Comparison of ENCODE assay signal across 1 cellular context in the genomic region with DNA sequence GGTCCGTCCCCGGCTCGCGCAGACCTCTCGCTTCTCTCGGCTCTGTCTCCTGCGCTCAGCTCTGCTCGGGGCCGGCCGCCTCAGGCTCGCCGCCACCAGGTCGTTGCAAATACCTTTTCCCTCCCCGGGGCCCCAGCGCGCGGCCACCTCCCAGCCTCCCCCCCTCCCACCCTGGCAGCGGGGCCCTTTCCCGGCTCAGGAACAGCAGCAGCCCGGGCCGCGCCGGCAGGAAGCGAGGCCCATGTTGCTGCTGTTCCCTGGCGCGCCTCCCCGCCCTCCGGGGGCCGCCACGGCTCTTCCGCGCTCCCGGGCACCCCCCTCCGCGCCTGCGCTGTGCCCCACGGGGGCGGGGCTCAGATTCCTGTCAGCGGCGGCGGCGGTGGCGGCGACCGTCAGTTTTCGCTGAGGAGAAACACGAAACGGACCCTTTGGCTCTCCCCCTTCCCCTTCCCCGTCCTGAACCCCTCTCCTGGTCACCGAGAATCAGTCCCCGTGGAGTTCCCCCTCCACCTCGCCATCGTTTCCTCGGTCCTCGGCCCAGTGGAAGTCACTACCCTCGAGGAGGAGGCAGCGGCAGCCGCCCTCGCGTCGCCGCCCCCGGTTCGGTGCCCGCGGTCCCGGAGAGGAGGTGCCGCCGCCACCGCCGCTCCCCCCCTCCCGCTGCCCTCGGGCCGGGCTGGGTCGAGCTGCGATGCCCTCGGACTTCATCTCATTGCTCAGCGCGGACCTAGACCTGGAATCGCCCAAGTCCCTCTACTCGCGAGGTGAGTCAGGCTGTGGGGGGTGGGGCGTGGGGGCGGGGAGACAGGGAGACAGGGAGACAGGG.
TF ChIP-seq lines count a peak whose summit lies in the region.

NFAT5 (plus strand) TSS at position 356 of the 826 bp plus-strand sequence; CDS start at position 692, 336 bp downstream.

TF ChIP-seq in HepG2, 621 proteins besides CTCF, POLR2A, EP300 and RAD21 (continued from another document and continues in another):
- TF ChIP-seq ZNF740 (CRISPR knock-in tag; IDR thresholded peaks at IDR 0.05) (peak; percentile 88; the same call in 1 of the 2 replicates), ZBTB8A (CRISPR knock-in tag; IDR thresholded peaks at IDR 0.05; ENCODE audit: borderline replicate concordance, low read depth) (no peak; the same call in 1 of the 2 replicates), KMT2A (CRISPR knock-in tag; IDR thresholded peaks at IDR 0.05) (peak; percentile 96), YY1 (IDR thresholded peaks at IDR 0.05; ENCODE audit: insufficient read depth, insufficient replicate concordance, low read depth, low read length) (peak; percentile 88), ZBTB2 (CRISPR knock-in tag; IDR thresholded peaks at IDR 0.05; ENCODE audit: low read depth) (peak; percentile 92), HNRNPL (IDR thresholded peaks at IDR 0.05; ENCODE audit: low read depth, low read length) (0 out of 2 replicates have a peak, but pooled peaks have one; percentile 45), ZNF432 (CRISPR knock-in tag; IDR thresholded peaks at IDR 0.05; ENCODE audit: borderline replicate concordance) (no peak), YEATS4 (CRISPR knock-in tag; IDR thresholded peaks at IDR 0.05; ENCODE audit: borderline replicate concordance) (peak; percentile 87), GABPA (IDR thresholded peaks at IDR 0.05; ENCODE audit: low read depth, low read length) (peak; percentile 48), GABPA (CRISPR knock-in tag; IDR thresholded peaks at IDR 0.05; ENCODE audit: low read depth) (peak; percentile 56; the same call in 1 of the 2 replicates), ZFAT (CRISPR knock-in tag; conservative IDR thresholded peaks at IDR 0.05) (no peak), ZNF639 (CRISPR knock-in tag; conservative IDR thresholded peaks at IDR 0.05) (peak; percentile 92), KLF13 (CRISPR knock-in tag; IDR thresholded peaks at IDR 0.05) (peak; percentile 33; the same call in 1 of the 2 replicates), E2F1 (CRISPR knock-in tag; IDR thresholded peaks at IDR 0.05) (peak; percentile 61; the same call in 1 of the 2 replicates), ZNF136 (CRISPR knock-in tag; IDR thresholded peaks at IDR 0.05; ENCODE audit: low read depth) (no peak; the same call in 1 of the 2 replicates), ZNF263 (CRISPR knock-in tag; IDR thresholded peaks at IDR 0.05) (peak; percentile 40; the same call in 1 of the 2 replicates), ZNF326 (CRISPR knock-in tag; IDR thresholded peaks at IDR 0.05; ENCODE audit: borderline replicate concordance) (no peak), NFRKB (IDR thresholded peaks at IDR 0.05) (no peak), ZNF138 (CRISPR knock-in tag; IDR thresholded peaks at IDR 0.05; ENCODE audit: low read depth) (peak; percentile 93; the same call in 1 of the 2 replicates), KIAA2018 (CRISPR knock-in tag; IDR thresholded peaks at IDR 0.05; ENCODE audit: borderline replicate concordance) (no peak), ZNF703 (CRISPR knock-in tag; IDR thresholded peaks at IDR 0.05; ENCODE audit: borderline replicate concordance) (no peak), ZBTB38 (CRISPR knock-in tag; IDR thresholded peaks at IDR 0.05) (peak; percentile 97), ZNF562 (CRISPR knock-in tag; IDR thresholded peaks at IDR 0.05; ENCODE audit: borderline replicate concordance) (no peak), ZNF12 (CRISPR knock-in tag; IDR thresholded peaks at IDR 0.05) (peak; percentile 60), SAFB2 (CRISPR knock-in tag; IDR thresholded peaks at IDR 0.05; ENCODE audit: borderline replicate concordance, low read depth) (peak; percentile 85; the same call in 1 of the 2 replicates), ZBTB20 (CRISPR knock-in tag; IDR thresholded peaks at IDR 0.05; ENCODE audit: borderline replicate concordance, low read depth) (no peak; the same call in 1 of the 2 replicates), ZNF343 (CRISPR knock-in tag; IDR thresholded peaks at IDR 0.05) (peak; percentile 76; the same call in 1 of the 2 replicates), ZNF792 (CRISPR knock-in tag; IDR thresholded peaks at IDR 0.05) (peak; percentile 97), ADNP (CRISPR knock-in tag; IDR thresholded peaks at IDR 0.05) (0 out of 2 replicates have a peak, but pooled peaks have one; percentile 24), PITX1 (CRISPR knock-in tag; IDR thresholded peaks at IDR 0.05) (no peak), SP5 (CRISPR knock-in tag; IDR thresholded peaks at IDR 0.05; ENCODE audit: borderline replicate concordance, low read depth) (peak; percentile 86), ZNF850 (CRISPR knock-in tag; conservative IDR thresholded peaks at IDR 0.05) (peak; percentile 92; the same call in 1 of the 2 replicates), ZNF337 (CRISPR knock-in tag; IDR thresholded peaks at IDR 0.05; ENCODE audit: borderline replicate concordance, low read depth) (peak; percentile 66; the same call in 1 of the 2 replicates), TGIF2 (CRISPR knock-in tag; IDR thresholded peaks at IDR 0.05) (peak; percentile 83; the same call in 1 of the 2 replicates), ZNF883 (CRISPR knock-in tag; IDR thresholded peaks at IDR 0.05; ENCODE audit: not compliant biosample characterization) (peak; percentile 95), ZFP36L1 (CRISPR knock-in tag; IDR thresholded peaks at IDR 0.05) (peak; percentile 94)
- TF ChIP-seq, protein P1, sequence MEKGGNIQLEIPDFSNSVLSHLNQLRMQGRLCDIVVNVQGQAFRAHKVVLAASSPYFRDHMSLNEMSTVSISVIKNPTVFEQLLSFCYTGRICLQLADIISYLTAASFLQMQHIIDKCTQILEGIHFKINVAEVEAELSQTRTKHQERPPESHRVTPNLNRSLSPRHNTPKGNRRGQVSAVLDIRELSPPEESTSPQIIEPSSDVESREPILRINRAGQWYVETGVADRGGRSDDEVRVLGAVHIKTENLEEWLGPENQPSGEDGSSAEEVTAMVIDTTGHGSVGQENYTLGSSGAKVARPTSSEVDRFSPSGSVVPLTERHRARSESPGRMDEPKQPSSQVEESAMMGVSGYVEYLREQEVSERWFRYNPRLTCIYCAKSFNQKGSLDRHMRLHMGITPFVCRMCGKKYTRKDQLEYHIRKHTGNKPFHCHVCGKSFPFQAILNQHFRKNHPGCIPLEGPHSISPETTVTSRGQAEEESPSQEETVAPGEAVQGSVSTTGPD (CRISPR knock-in tag; IDR thresholded peaks at IDR 0.05): no peak
- TF ChIP-seq, protein P2, sequence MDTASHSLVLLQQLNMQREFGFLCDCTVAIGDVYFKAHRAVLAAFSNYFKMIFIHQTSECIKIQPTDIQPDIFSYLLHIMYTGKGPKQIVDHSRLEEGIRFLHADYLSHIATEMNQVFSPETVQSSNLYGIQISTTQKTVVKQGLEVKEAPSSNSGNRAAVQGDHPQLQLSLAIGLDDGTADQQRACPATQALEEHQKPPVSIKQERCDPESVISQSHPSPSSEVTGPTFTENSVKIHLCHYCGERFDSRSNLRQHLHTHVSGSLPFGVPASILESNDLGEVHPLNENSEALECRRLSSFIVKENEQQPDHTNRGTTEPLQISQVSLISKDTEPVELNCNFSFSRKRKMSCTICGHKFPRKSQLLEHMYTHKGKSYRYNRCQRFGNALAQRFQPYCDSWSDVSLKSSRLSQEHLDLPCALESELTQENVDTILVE (CRISPR knock-in tag; IDR thresholded peaks at IDR 0.05): peak; percentile 93
- TF ChIP-seq, protein P3, sequence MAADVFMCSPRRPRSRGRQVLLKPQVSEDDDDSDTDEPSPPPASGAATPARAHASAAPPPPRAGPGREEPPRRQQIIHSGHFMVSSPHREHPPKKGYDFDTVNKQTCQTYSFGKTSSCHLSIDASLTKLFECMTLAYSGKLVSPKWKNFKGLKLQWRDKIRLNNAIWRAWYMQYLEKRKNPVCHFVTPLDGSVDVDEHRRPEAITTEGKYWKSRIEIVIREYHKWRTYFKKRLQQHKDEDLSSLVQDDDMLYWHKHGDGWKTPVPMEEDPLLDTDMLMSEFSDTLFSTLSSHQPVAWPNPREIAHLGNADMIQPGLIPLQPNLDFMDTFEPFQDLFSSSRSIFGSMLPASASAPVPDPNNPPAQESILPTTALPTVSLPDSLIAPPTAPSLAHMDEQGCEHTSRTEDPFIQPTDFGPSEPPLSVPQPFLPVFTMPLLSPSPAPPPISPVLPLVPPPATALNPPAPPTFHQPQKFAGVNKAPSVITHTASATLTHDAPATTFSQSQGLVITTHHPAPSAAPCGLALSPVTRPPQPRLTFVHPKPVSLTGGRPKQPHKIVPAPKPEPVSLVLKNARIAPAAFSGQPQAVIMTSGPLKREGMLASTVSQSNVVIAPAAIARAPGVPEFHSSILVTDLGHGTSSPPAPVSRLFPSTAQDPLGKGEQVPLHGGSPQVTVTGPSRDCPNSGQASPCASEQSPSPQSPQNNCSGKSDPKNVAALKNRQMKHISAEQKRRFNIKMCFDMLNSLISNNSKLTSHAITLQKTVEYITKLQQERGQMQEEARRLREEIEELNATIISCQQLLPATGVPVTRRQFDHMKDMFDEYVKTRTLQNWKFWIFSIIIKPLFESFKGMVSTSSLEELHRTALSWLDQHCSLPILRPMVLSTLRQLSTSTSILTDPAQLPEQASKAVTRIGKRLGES (CRISPR knock-in tag; IDR thresholded peaks at IDR 0.05; ENCODE audit: borderline replicate concordance): no peak; the same call in 1 of the 2 replicates
